In genomic region chr2:127640082-127641072, GRCh38 we compare ENCODE assay signal across 8 cellular contexts. TPM values are rescaled to one million over a fixed set of nuclear protein-coding genes. Genes with fewer than 3 reads are reported as not detected.
DNase-seq lines count a peak whose midpoint lies in the region; ATAC-seq, FAIRE-seq and TF ChIP-seq lines count a peak whose summit lies in the region.

No MANE protein-coding gene starts in this region.

- POLR2A ChIA-PET in activated B cell treated with CpG ODN at 0.5 μM for 24 hours (lab: Charles Lee) = interaction anchor here (0.5 to 5.2 kb wide), 9 partner anchors 8 to 189 kb away, joined by 3 to 24 read pairs (median 6); partner anchors contain the start of genes IWS1 and SFT2D3

- CTCF ChIA-PET in activated B cell treated with CpG ODN at 0.5 μM for 24 hours (lab: Charles Lee) = interaction anchor here (0.9 to 6.2 kb wide), 7 partner anchors 9 to 58 kb away, joined by 3 to 41 read pairs (median 4); no protein-coding TSS in a partner anchor

- peak; percentile 68 for DNase-seq in ELF-1 (ENCODE audit: low read depth, low spot score)
- DNase-seq in activated B cell treated with CpG ODN at 0.5 μM for 24 hours = peak; percentile 67
- peak; percentile 78 for DNase-seq in iPS-NIHi11 (ENCODE audit: low spot score)
- no peak for DNase-seq in urothelium cell line (ENCODE audit: low spot score)
- DNase-seq in erythroblast (lab: John Stamatoyannopoulos, UW) = no peak
- no peak for DNase-seq in left lung
- DNase-seq in AG08395 (ENCODE audit: low spot score) = no peak

- H3K27me3 ChIP-seq in left lung = no peaks in the 10 kb centered on the region

- no peak for TF ChIP-seq CTCF in activated B cell treated with CpG ODN at 0.5 μM for 24 hours (IDR thresholded peaks at IDR 0.05)
- TF ChIP-seq CTCF in left lung (IDR thresholded peaks at IDR 0.05) = no peak

- H3K27ac ChIP-seq in left lung = peak overlapping the region in 1 of 2 donors; percentile 92

- H3K27ac Mint-ChIP-seq in activated B cell treated with CpG ODN at 0.5 μM for 24 hours = peak overlapping the region; percentile 93

- H3K4me1 ChIP-seq in left lung = peaks cover 13 to 65% of the 10 kb centered on the region in 2 donors

- peak; percentile 46 for FAIRE-seq in urothelium cell line (lab: Jason Lieb, UNC)

- H3K4me3 Mint-ChIP-seq in activated B cell treated with CpG ODN at 0.5 μM for 24 hours = no peak overlapping the region

- intact Hi-C loops in activated B cell treated with CpG ODN at 0.5 μM for 24 hours (cut with micrococcal nuclease) (loop anchor here (1.0 to 2.0 kb wide), 3 partner anchors 10 to 50 kb away; no protein-coding TSS in a partner anchor), left lung (cut with DNase I) (no loop called here)

- no peak overlapping the region for H3K4me3 ChIP-seq in left lung

- H3K9me3 Mint-ChIP-seq in activated B cell treated with CpG ODN at 0.5 μM for 24 hours = no peaks in the 10 kb centered on the region

- H3K36me3 ChIP-seq in left lung = peaks cover 0 to 20% of the 10 kb centered on the region in 2 donors

- H3K27me3 Mint-ChIP-seq in activated B cell treated with CpG ODN at 0.5 μM for 24 hours = no peaks in the 10 kb centered on the region

- H3K4me1 Mint-ChIP-seq in activated B cell treated with CpG ODN at 0.5 μM for 24 hours = peaks cover 68% of the 10 kb centered on the region

- no peaks in the 10 kb centered on the region for H3K36me3 Mint-ChIP-seq in activated B cell treated with CpG ODN at 0.5 μM for 24 hours (ENCODE audit: low read depth)

- no peaks in the 10 kb centered on the region for H3K9me3 ChIP-seq in left lung

- TF ChIP-seq POLR2A in erythroblast (IDR thresholded peaks at IDR 0.05; ENCODE audit: low read length) = no peak

- peak; percentile 49 for ATAC-seq in HG02642 (IDR thresholded peaks at IDR 0.05; ENCODE audit: poor library complexity, unreplicated experiment)
- peak; percentile 86 for ATAC-seq in activated B cell treated with CpG ODN at 0.5 μM for 24 hours (ENCODE audit: low read depth)
- ATAC-seq in left lung = no peak

RNA-seq across cellular contexts. Expression of gene GPR17, which starts 5.6 kb away (rescaled TPM):
- not detected in 2 replicates for total RNA-seq in activated B cell treated with CpG ODN at 0.5 μM for 24 hours
- under 1 TPM; 0.24 to 0.26 TPM for total RNA-seq in left lung

RNA-seq across cellular contexts. Expression of gene LIMS2, which starts 35.0 kb away (rescaled TPM):
- total RNA-seq in activated B cell treated with CpG ODN at 0.5 μM for 24 hours (5.1 and 5.3 TPM in 2 replicates), left lung (100 to 1,000 TPM in 1 of 2 donors, 10 to 100 TPM in 1; 50.5 to 122 TPM)

Comparison
In these comparisons a context has a peak if more than half of its experiments do, and no peak if none do; other contexts are left out.
1. DNase-seq: peak in ELF-1 (single experiment), activated B cell treated with CpG ODN at 0.5 μM for 24 hours (single experiment) and iPS-NIHi11 (single experiment); none in urothelium cell line (single experiment), erythroblast (0 of 2), left lung (0 of 2) and AG08395 (single experiment).